In genomic region chr20:57104711-57105110, GRCh38 we compare ENCODE assay signal across 30 cellular contexts.
"Had no signal": no experiment of that assay in that cellular context is flagged by ENCODE, and none has a peak within 500 bp of the region (broad histone marks: within the 10 kb centered on the region; RNA-seq: fewer than 3 reads in every experiment).

No MANE protein-coding gene starts in this region.

- H3K4me3 Mint-ChIP-seq: activated CD4-positive, alpha-beta memory T cell treated with anti-CD3 and anti-CD28 coated beads, Interleukin-2, amount 10 ng/mL, durations not matched to agents 7 days and 5 days; activated CD4-positive, alpha-beta T cell treated with anti-CD3 and anti-CD28 coated beads, Interleukin-2, amount 10 ng/mL, durations not matched to agents 7 days and 5 days; activated T-cell treated with anti-CD3 and anti-CD28 coated beads, Interleukin-2, amount 50 U/mL, for 24 hours; activated T-helper 17 cell treated with anti-CD3 and anti-CD28 coated beads, Interleukin-2, amount 50 U/mL, for 72 hours; mesothelial cell of epicardium; naive thymus-derived CD4-positive, alpha-beta T cell; neural crest cell; stimulated activated naive B cell treated with anti-CD40 and anti-IgM and Interleukin-4, amounts not matched to agents 10 μg/mL and 1 μg/mL and 100 μg/mL, for 72 hours; T-helper 17 cell had no signal

- H3K36me3 Mint-ChIP-seq: mesothelial cell of epicardium; naive thymus-derived CD4-positive, alpha-beta T cell; stimulated activated naive B cell treated with anti-CD40 and anti-IgM and Interleukin-4, amounts not matched to agents 10 μg/mL and 1 μg/mL and 100 μg/mL, for 72 hours had no signal

- H3K27me3 Mint-ChIP-seq: activated CD4-positive, alpha-beta memory T cell treated with anti-CD3 and anti-CD28 coated beads, Interleukin-2, amount 10 ng/mL, durations not matched to agents 7 days and 5 days had no signal

- H3K27ac ChIP-seq: gastrocnemius medialis, parathyroid adenoma, right atrium auricular region, stomach, suprapubic skin, WERI-Rb-1 had no signal

- DNase-seq: activated CD4-positive, alpha-beta memory T cell treated with anti-CD3 and anti-CD28 coated beads, Interleukin-2, amount 10 ng/mL, durations not matched to agents 7 days and 5 days; activated CD4-positive, alpha-beta T cell treated with anti-CD3 and anti-CD28 coated beads, Interleukin-2, amount 10 ng/mL, durations not matched to agents 7 days and 5 days; activated CD8-positive, alpha-beta memory T cell treated with anti-CD3 and anti-CD28 coated beads, Interleukin-2, amount 50 U/mL, for 48 hours; activated gamma-delta T cell treated with Interleukin-2 at 50 U/mL for 16 hours; activated naive CD4-positive, alpha-beta T cell treated with anti-CD3 and anti-CD28 coated beads, Interleukin-2, amount 50 U/mL, for 16 hours; activated T-cell treated with anti-CD3 and anti-CD28 coated beads, Interleukin-2, amount 50 U/mL, for 24 hours; amniotic stem cell; central memory CD4-positive, alpha-beta T cell; effector memory CD4-positive, alpha-beta T cell; gastrocnemius medialis; glutamatergic neuron; left cardiac atrium; mammary epithelial cell; naive thymus-derived CD4-positive, alpha-beta T cell; occipital lobe; stimulated activated CD4-positive, alpha-beta T cell treated with anti-CD3 and anti-CD28 coated beads, Interleukin-1b, Interleukin-23, amount 100 ng/mL, for 48 hours; stimulated activated CD4-positive, alpha-beta T cell treated with anti-CD3 and anti-CD28 coated beads, Interleukin-4, amount 100 ng/mL, for 4 hours; stimulated activated naive B cell treated with anti-CD40 and anti-IgM and Interleukin-4, amounts not matched to agents 10 μg/mL and 1 μg/mL and 100 μg/mL, for 72 hours; stomach; T-helper 17 cell; T1000; trophoblast cell; WERI-Rb-1 had no signal

- H3K27ac Mint-ChIP-seq: activated CD4-positive, alpha-beta memory T cell treated with anti-CD3 and anti-CD28 coated beads, Interleukin-2, amount 10 ng/mL, durations not matched to agents 7 days and 5 days; activated CD4-positive, alpha-beta T cell treated with anti-CD3 and anti-CD28 coated beads, Interleukin-2, amount 10 ng/mL, durations not matched to agents 7 days and 5 days; activated T-cell treated with anti-CD3 and anti-CD28 coated beads, Interleukin-2, amount 50 U/mL, for 24 hours; activated T-helper 17 cell treated with anti-CD3 and anti-CD28 coated beads, Interleukin-2, amount 50 U/mL, for 72 hours; mesothelial cell of epicardium; naive thymus-derived CD4-positive, alpha-beta T cell; stimulated activated naive B cell treated with anti-CD40 and anti-IgM and Interleukin-4, amounts not matched to agents 10 μg/mL and 1 μg/mL and 100 μg/mL, for 72 hours; T-helper 17 cell had no signal

- ATAC-seq: activated CD4-positive, CD25-positive, alpha-beta regulatory T cell treated with anti-CD3 and anti-CD28 coated beads, Interleukin-2, amount 50 U/mL, for 24 hours; activated T-helper 17 cell treated with anti-CD3 and anti-CD28 coated beads, Interleukin-2, amount 50 U/mL, for 72 hours; gastrocnemius medialis; left cardiac atrium; naive thymus-derived CD4-positive, alpha-beta T cell; stimulated activated naive B cell treated with anti-CD40 and anti-IgM and Interleukin-4, amounts not matched to agents 10 μg/mL and 1 μg/mL and 100 μg/mL, for 72 hours; T-helper 17 cell had no signal

- H3K9me3 Mint-ChIP-seq: activated CD4-positive, alpha-beta memory T cell treated with anti-CD3 and anti-CD28 coated beads, Interleukin-2, amount 10 ng/mL, durations not matched to agents 7 days and 5 days; activated CD4-positive, alpha-beta T cell treated with anti-CD3 and anti-CD28 coated beads, Interleukin-2, amount 10 ng/mL, durations not matched to agents 7 days and 5 days; activated T-cell treated with anti-CD3 and anti-CD28 coated beads, Interleukin-2, amount 50 U/mL, for 24 hours; mesothelial cell of epicardium; neural crest cell had no signal

- H3K27me3 ChIP-seq: gastrocnemius medialis, right atrium auricular region, suprapubic skin had no signal

- H3K4me1 Mint-ChIP-seq: activated CD4-positive, alpha-beta memory T cell treated with anti-CD3 and anti-CD28 coated beads, Interleukin-2, amount 10 ng/mL, durations not matched to agents 7 days and 5 days; activated CD4-positive, alpha-beta T cell treated with anti-CD3 and anti-CD28 coated beads, Interleukin-2, amount 10 ng/mL, durations not matched to agents 7 days and 5 days; activated T-helper 17 cell treated with anti-CD3 and anti-CD28 coated beads, Interleukin-2, amount 50 U/mL, for 72 hours had no signal
